11 cellular contexts compared by ENCODE assay signal in genomic region chr17:49026447-49026846, GRCh38. TPM values are rescaled to one million over a fixed set of nuclear protein-coding genes. Genes with fewer than 3 reads are reported as not detected.
A peak's percentile ranks its signal among the peaks of the same experiment; 100 is the strongest.
DNase-seq lines count a peak whose midpoint lies in the region; ATAC-seq, FAIRE-seq and TF ChIP-seq lines count a peak whose summit lies in the region.
"Not testable (repeated sequence)": the region's sequence is repeated elsewhere in the genome, so short reads cannot be mapped to it uniquely, and the experiment has no call there.
"Had no signal": no experiment of that assay in that cellular context is flagged by ENCODE, and none has a peak within 500 bp of the region (broad histone marks: within the 10 kb centered on the region; RNA-seq: fewer than 3 reads in every experiment).

No MANE protein-coding gene starts in this region.

- not testable (repeated sequence) for H4K5ac ChIP-seq in H1 (ENCODE audit: insufficient read length, low read depth, low read length)

- H3K27me3 ChIP-seq in GM23338 (ENCODE audit: insufficient read depth); HUES64 (ENCODE audit: insufficient read depth, low read length); H1 (replicated peaks in 1 of 4; ENCODE audit: control insufficient read depth in 3 of 4, extremely low read depth in 1 of 4, insufficient read depth in 3 of 4, low read length in 3 of 4); hepatocyte: not testable (repeated sequence)

- not testable (repeated sequence) for ATAC-seq in GM23338; WTC11; stimulated activated effector memory CD8-positive, alpha-beta T cell treated with anti-CD3 and anti-CD28 coated beads, Interleukin-12 subunit alpha, Interleukin-12 subunit beta, amount 100 ng/mL, for 72 hours

- not testable (repeated sequence) for H3K9me3 Mint-ChIP-seq in GM23338; WTC11; nephron progenitor cell; stimulated activated effector memory CD8-positive, alpha-beta T cell treated with anti-CD3 and anti-CD28 coated beads, Interleukin-12 subunit alpha, Interleukin-12 subunit beta, amount 100 ng/mL, for 72 hours

- not testable (repeated sequence) for H3K14ac ChIP-seq in H1 (ENCODE audit: insufficient read length)

- H3K27ac ChIP-seq in GM23338 (ENCODE audit: low read depth), result peak overlapping the region; percentile 92
- peak overlapping the region; percentile 33; the same call in 1 of the 2 replicates for H3K27ac ChIP-seq in HUES64 (ENCODE audit: low read depth, low read length)
- H3K27ac ChIP-seq in H1 (ENCODE audit: low read depth, low read length), result 0 out of 2 replicates have a peak overlapping the region, but pooled peaks have one; percentile 3
- peak overlapping the region; percentile 46 for H3K27ac ChIP-seq in hepatocyte

- H3K4me1 ChIP-seq in GM23338 (ENCODE audit: insufficient read depth), result peaks cover 50% of the 10 kb centered on the region
- peaks cover 27% of the 10 kb centered on the region for H3K4me1 ChIP-seq in HUES64 (ENCODE audit: insufficient read depth, low read length)
- H3K4me1 ChIP-seq in H1 (replicated peaks in 1 of 4; ENCODE audit: control insufficient read depth in 3 of 4, insufficient read depth in 4 of 4, low read length in 3 of 4), result peaks cover 13 to 24% (median 22%) of the 10 kb centered on the region in 4 experiments
- H3K4me1 ChIP-seq in hepatocyte (ENCODE audit: insufficient read depth), result peaks cover 25% of the 10 kb centered on the region

- H4K91ac ChIP-seq in H1 (replicated peaks; ENCODE audit: insufficient read length, low read length), result not testable (repeated sequence)

- peak overlapping the region; percentile 9; the same call in 1 of the 2 replicates for H3K18ac ChIP-seq in H1 (ENCODE audit: extremely low read depth, low read length)

- not testable (repeated sequence) for H2BK15ac ChIP-seq in H1 (ENCODE audit: low read length)

- H3F3A ChIP-seq in GM23338 (replicated peaks; ENCODE audit: low read depth), result peaks cover 62% of the 10 kb centered on the region

- H2BK12ac ChIP-seq in H1 (ENCODE audit: low read depth, low read length), result not testable (repeated sequence)

- H3K4me3 Mint-ChIP-seq in GM23338; WTC11; nephron progenitor cell; stimulated activated effector memory CD8-positive, alpha-beta T cell treated with anti-CD3 and anti-CD28 coated beads, Interleukin-12 subunit alpha, Interleukin-12 subunit beta, amount 100 ng/mL, for 72 hours: not testable (repeated sequence)

- peak overlapping the region; percentile 48; the same call in 1 of the 2 replicates for H2AK5ac ChIP-seq in H1 (ENCODE audit: low read depth, low read length)

- not testable (repeated sequence) for DNase-seq in GM23338 (ENCODE audit: low spot score); WTC11 (ENCODE audit: low spot score); H1 (ENCODE audit: low read depth in 1 of 2, low spot score in 2 of 2); hepatocyte (ENCODE audit: low spot score); nephron progenitor cell; stimulated activated effector memory CD8-positive, alpha-beta T cell treated with anti-CD3 and anti-CD28 coated beads, Interleukin-12 subunit alpha, Interleukin-12 subunit beta, amount 100 ng/mL, for 72 hours (ENCODE audit: low spot score in 2 of 2)

- WGBS in HUES64, result 91% methylated on average over 2 of the region's 4 CpGs
- WGBS in H1 (ENCODE audit: extremely low coverage in 1 of 2, insufficient coverage in 1 of 2, insufficient read length in 1 of 2, insufficient replicate concordance in 2 of 2, low coverage in 1 of 2, low lambda C conversion rate in 2 of 2, missing lambda C conversion rate in 1 of 2), 2 experiments, result 90% methylated on average over 4 of the region's 4 CpGs; no CpG with 5 or more reads in 1 of the 2 experiments
- WGBS in hepatocyte (ENCODE audit: low lambda C conversion rate, missing lambda C conversion rate), result 71% methylated on average over 4 of the region's 4 CpGs

- not testable (repeated sequence) for TF ChIP-seq CTCF in GM23338 (conservative IDR thresholded peaks at IDR 0.05; ENCODE audit: low read depth in 2 of 2); WTC11 (IDR thresholded peaks at IDR 0.05); H1 (IDR thresholded peaks at IDR 0.05; ENCODE audit: control extremely low read depth in 1 of 3, insufficient read depth in 1 of 3, low read depth in 1 of 3, low read length in 3 of 3); hepatocyte (IDR thresholded peaks at IDR 0.05; ENCODE audit: poor library complexity); nephron progenitor cell (IDR thresholded peaks at IDR 0.05)

- CTCF ChIA-PET in WTC11 (lab: Charles Lee), result not testable (repeated sequence)
- CTCF ChIA-PET in H1 (lab: Charles Lee; ENCODE audit: partially characterized antibody), result interaction anchor here (0.6 to 10.6 kb wide), 6 partner anchors 9 to 888 kb away, joined by 3 to 222 read pairs (median 4); no protein-coding TSS in a partner anchor

- TF ChIP-seq RAD21 in H1 (IDR thresholded peaks at IDR 0.05 in 1 of 2, conservative IDR thresholded peaks at IDR 0.05 in 1 of 2; ENCODE audit: low read depth in 2 of 2, low read length in 2 of 2), result not testable (repeated sequence)

- not testable (repeated sequence) for TF ChIP-seq POLR2A in H1 (IDR thresholded peaks at IDR 0.05; ENCODE audit: control extremely low read depth in 1 of 2, low read depth in 2 of 2, low read length in 2 of 2)

- H4K20me1 ChIP-seq in GM23338 (replicated peaks; ENCODE audit: insufficient read depth) (peaks cover 46% of the 10 kb centered on the region), hepatocyte (ENCODE audit: insufficient read depth, poor library complexity, severe bottlenecking) (peaks cover 13% of the 10 kb centered on the region)
- H4K20me1 ChIP-seq in H1 (replicated peaks in 1 of 2; ENCODE audit: control insufficient read depth in 1 of 2, insufficient read depth in 2 of 2, low read length in 2 of 2), result not testable (repeated sequence)

- not testable (repeated sequence) for H3K56ac ChIP-seq in H1 (replicated peaks; ENCODE audit: insufficient read length, low read depth, low read length)

- H3K27ac Mint-ChIP-seq in GM23338 (peak overlapping the region; percentile 86), WTC11 (peak overlapping the region; percentile 87), nephron progenitor cell (peak overlapping the region; percentile 95)
- H3K27ac Mint-ChIP-seq in stimulated activated effector memory CD8-positive, alpha-beta T cell treated with anti-CD3 and anti-CD28 coated beads, Interleukin-12 subunit alpha, Interleukin-12 subunit beta, amount 100 ng/mL, for 72 hours, result peak overlapping the region; percentile 35

- H3K23me2 ChIP-seq in H1 (ENCODE audit: low read depth, low read length), result not testable (repeated sequence)

- H3K9me2 ChIP-seq in GM23338 (ENCODE audit: insufficient read depth); hepatocyte (replicated peaks; ENCODE audit: insufficient read depth): not testable (repeated sequence)

- not testable (repeated sequence) for H3K23ac ChIP-seq in H1 (ENCODE audit: insufficient read length)

- peaks cover 86% of the 10 kb centered on the region for H3K79me2 ChIP-seq in GM23338 (replicated peaks; ENCODE audit: insufficient read depth)
- H3K79me2 ChIP-seq in H1 (ENCODE audit: control insufficient read depth in 1 of 2, insufficient read depth in 2 of 2, low read length in 2 of 2), result peaks cover 9 to 68% of the 10 kb centered on the region in 2 experiments; a peak in 3 of 4 replicates
- H3K79me2 ChIP-seq in hepatocyte, result peaks cover 86% of the 10 kb centered on the region

- H2BK5ac ChIP-seq in H1 (ENCODE audit: low read depth, low read length), result peak overlapping the region; percentile 54; the same call in 1 of the 2 replicates

- H2BK120ac ChIP-seq in H1 (replicated peaks; ENCODE audit: low read depth, low read length), result not testable (repeated sequence)

- not testable (repeated sequence) for H3K9me3 ChIP-seq in HUES64 (ENCODE audit: insufficient read depth, low read depth, low read length); H1 (ENCODE audit: insufficient read depth in 2 of 2, low read depth in 1 of 2, low read length in 1 of 2); hepatocyte (ENCODE audit: low read depth)

- not testable (repeated sequence) for H3K4me3 ChIP-seq in GM23338; HUES64 (ENCODE audit: low read length); H1 (ENCODE audit: extremely low read depth in 1 of 4, insufficient read depth in 2 of 4, low read depth in 3 of 4, low read length in 4 of 4); hepatocyte

- FAIRE-seq in H1 (lab: Jason Lieb, UNC), result not testable (repeated sequence)

- peaks cover 59% of the 10 kb centered on the region for H3K4me1 Mint-ChIP-seq in GM23338
- H3K4me1 Mint-ChIP-seq in WTC11, result peaks cover 44% of the 10 kb centered on the region
- H3K4me1 Mint-ChIP-seq in nephron progenitor cell, result peaks cover 24% of the 10 kb centered on the region
- H3K4me1 Mint-ChIP-seq in stimulated activated effector memory CD8-positive, alpha-beta T cell treated with anti-CD3 and anti-CD28 coated beads, Interleukin-12 subunit alpha, Interleukin-12 subunit beta, amount 100 ng/mL, for 72 hours, result not testable (repeated sequence)

- peaks cover 41% of the 10 kb centered on the region for H3K36me3 ChIP-seq in GM23338 (ENCODE audit: insufficient read depth)
- H3K36me3 ChIP-seq in HUES64 (ENCODE audit: insufficient read depth, low read length), result peaks cover 76% of the 10 kb centered on the region
- H3K36me3 ChIP-seq in H1 (ENCODE audit: control insufficient read depth in 2 of 4, insufficient read depth in 4 of 4, low read length in 3 of 4), result peaks cover 12 to 57% (median 39%) of the 10 kb centered on the region in 4 experiments
- not testable (repeated sequence) for H3K36me3 ChIP-seq in hepatocyte (replicated peaks; ENCODE audit: insufficient read depth, low read depth)

- H3K79me1 ChIP-seq in H1 (ENCODE audit: low read depth, low read length), result not testable (repeated sequence)

- H4K8ac ChIP-seq in H1 (ENCODE audit: extremely low read depth, insufficient read depth, low read length), result not testable (repeated sequence)

- not testable (repeated sequence) for H3K9ac ChIP-seq in HUES64 (ENCODE audit: low read depth, low read length); H1 (replicated peaks in 1 of 4; ENCODE audit: extremely low read depth in 1 of 4, low read depth in 3 of 4, low read length in 3 of 4)

- H2BK20ac ChIP-seq in H1 (ENCODE audit: low read length), result not testable (repeated sequence)

- H2AFZ ChIP-seq in GM23338; H1 (ENCODE audit: low read length); hepatocyte: not testable (repeated sequence)

- H3K4me2 ChIP-seq in GM23338; H1 (ENCODE audit: insufficient read depth in 1 of 2, low read depth in 2 of 2, low read length in 2 of 2); hepatocyte: not testable (repeated sequence)

- peaks cover 17% of the 10 kb centered on the region for H3K27me3 Mint-ChIP-seq in GM23338 (ENCODE audit: insufficient read depth, low read depth, poor library complexity)
- H3K27me3 Mint-ChIP-seq in WTC11 (ENCODE audit: low read depth); nephron progenitor cell (ENCODE audit: low read depth, poor library complexity): not testable (repeated sequence)

- H3K36me3 Mint-ChIP-seq in GM23338 (ENCODE audit: low read depth), result peaks cover 85% of the 10 kb centered on the region
- H3K36me3 Mint-ChIP-seq in WTC11, result peaks cover 62% of the 10 kb centered on the region
- H3K36me3 Mint-ChIP-seq in nephron progenitor cell (ENCODE audit: low read depth), result peaks cover 84% of the 10 kb centered on the region
- H3K36me3 Mint-ChIP-seq in stimulated activated effector memory CD8-positive, alpha-beta T cell treated with anti-CD3 and anti-CD28 coated beads, Interleukin-12 subunit alpha, Interleukin-12 subunit beta, amount 100 ng/mL, for 72 hours, result not testable (repeated sequence)

- TF ChIP-seq EP300 in H1 (IDR thresholded peaks at IDR 0.05; ENCODE audit: borderline replicate concordance in 1 of 2, low read depth in 2 of 2, low read length in 2 of 2), result not testable (repeated sequence)

- not testable (repeated sequence) for H3K4ac ChIP-seq in H1 (replicated peaks; ENCODE audit: insufficient read length, low read depth, low read length)

- POLR2A ChIA-PET in WTC11 (lab: Charles Lee), result not testable (repeated sequence)
- POLR2A ChIA-PET in H1 (lab: Charles Lee; ENCODE audit: partially characterized antibody), result interaction anchor here (1.7 to 10.6 kb wide), 2 partner anchors 12 to 13 kb away, joined by 3 to 141 read pairs; no protein-coding TSS in a partner anchor

RNA-seq across cellular contexts. Expression of gene IGF2BP1, which starts 29.3 kb away (rescaled TPM):
- 231 and 249 TPM in 2 replicates for total RNA-seq in GM23338 (2014; rRNA removed; shearing (Covaris generic))
- polyA plus RNA-seq in GM23338 (2016; fragmentation: Nextera tagmentation; extraction: Ambion mirVana), result 66.1 and 68.6 TPM in 2 replicates
- polyA plus RNA-seq in HUES64 (2013, experiment 1 of 2), result 127 TPM
- polyA plus RNA-seq in HUES64 (2013, experiment 2 of 2), result 130 TPM
- total RNA-seq in WTC11 (2021), result 392 to 434 TPM (median 423 TPM) in 3 replicates
- total RNA-seq in H1 (2021; fragmentation: NEBNext Ultra II Directional; extraction: Animal tissue kit (Norgen Biotek cat#: 25700)), result 487 and 513 TPM in 2 replicates
- 41.6 and 92.2 TPM in 2 replicates for polyA plus RNA-seq in H1 (2011; rRNA removed)
- polyA plus RNA-seq in H1 (2011; cell fraction: cytosol; rRNA removed), result 61.5 TPM
- polyA plus RNA-seq in H1 (2011; cell fraction: nucleus; rRNA removed), result 133 TPM
- 99.0 to 129 TPM (median 117 TPM) in 4 replicates for polyA plus RNA-seq in H1 (2012, experiment 1 of 2)
- 51.1 TPM for polyA plus RNA-seq in H1 (2012, experiment 2 of 2)
- polyA plus RNA-seq in H1 (2013, experiment 1 of 2), result 101 TPM
- 103 TPM for polyA plus RNA-seq in H1 (2013, experiment 2 of 2)
- 125 and 134 TPM in 2 replicates for polyA minus RNA-seq in H1 (2011; rRNA and poly(A)+ RNA removed)
- 145 TPM for polyA minus RNA-seq in H1 (2011; cell fraction: cytosol; rRNA and poly(A)+ RNA removed)
- polyA minus RNA-seq in H1 (2011; cell fraction: nucleus; rRNA and poly(A)+ RNA removed), result 95.5 TPM
- 42.9 and 50.0 TPM in 2 replicates for total RNA-seq in hepatocyte
- polyA plus RNA-seq in hepatocyte, result 37.0 and 40.7 TPM in 2 replicates
- total RNA-seq: CD4-positive, CD25-positive, alpha-beta regulatory T cell; HT-29 had no signal
- polyA plus RNA-seq: CD4-positive, CD25-positive, alpha-beta regulatory T cell had no signal

RNA-seq across cellular contexts. Expression of gene GIP, which starts 58.1 kb away (rescaled TPM):
- total RNA-seq in GM23338 (2014; rRNA removed; shearing (Covaris generic)), result not detected in 2 replicates
- polyA plus RNA-seq in GM23338 (2016; fragmentation: Nextera tagmentation; extraction: Ambion mirVana) (0.43 and 1.3 TPM in 2 replicates), H1 (2011; rRNA removed) (0.14 and 0.16 TPM in 2 replicates), hepatocyte (2.3 TPM in 2 replicates)
- 0.85 TPM for polyA plus RNA-seq in HUES64 (2013, experiment 1 of 2)
- polyA plus RNA-seq in HUES64 (2013, experiment 2 of 2), result 1.1 TPM
- total RNA-seq in WTC11 (2021) (0.39 TPM in 1 of 3 replicates, not detected in the others), hepatocyte (not detected in 2 replicates)
- not detected in 2 replicates for total RNA-seq in H1 (2021; fragmentation: NEBNext Ultra II Directional; extraction: Animal tissue kit (Norgen Biotek cat#: 25700))
- not detected for polyA plus RNA-seq in H1 (2011; cell fraction: cytosol; rRNA removed)
- not detected for polyA plus RNA-seq in H1 (2011; cell fraction: nucleus; rRNA removed)
- 0.29 to 0.34 TPM in 2 of 4 replicates, not detected in the others for polyA plus RNA-seq in H1 (2012, experiment 1 of 2)
- polyA plus RNA-seq in H1 (2012, experiment 2 of 2), result not detected
- polyA plus RNA-seq in H1 (2013, experiment 1 of 2), result 0.39 TPM
- polyA plus RNA-seq in H1 (2013, experiment 2 of 2), result 0.66 TPM
- 0.39 TPM in 1 of 2 replicates, not detected in the other for polyA minus RNA-seq in H1 (2011; rRNA and poly(A)+ RNA removed)
- not detected for polyA minus RNA-seq in H1 (2011; cell fraction: cytosol; rRNA and poly(A)+ RNA removed)
- not detected for polyA minus RNA-seq in H1 (2011; cell fraction: nucleus; rRNA and poly(A)+ RNA removed)
- total RNA-seq: Calu3; CD4-positive, CD25-positive, alpha-beta regulatory T cell; Daoy; HT-29 had no signal
- polyA plus RNA-seq: CD4-positive, CD25-positive, alpha-beta regulatory T cell had no signal

Comparison
In these comparisons a context has a peak if more than half of its experiments do, and no peak if none do; other contexts are left out.
1. H3K27ac ChIP-seq: peak in every context shown above with its lines; median percentile 92 in GM23338; 46 in hepatocyte; 33 in HUES64; 3 in H1.
2. H3K27ac Mint-ChIP-seq: peak in every context shown above with its lines; median percentile 95 in nephron progenitor cell; 87 in WTC11; 86 in GM23338; 35 in stimulated activated effector memory CD8-positive, alpha-beta T cell treated with anti-CD3 and anti-CD28 coated beads, Interleukin-12 subunit alpha, Interleukin-12 subunit beta, amount 100 ng/mL, for 72 hours.